1 cellular context compared by ENCODE assay signal in the genomic region with DNA sequence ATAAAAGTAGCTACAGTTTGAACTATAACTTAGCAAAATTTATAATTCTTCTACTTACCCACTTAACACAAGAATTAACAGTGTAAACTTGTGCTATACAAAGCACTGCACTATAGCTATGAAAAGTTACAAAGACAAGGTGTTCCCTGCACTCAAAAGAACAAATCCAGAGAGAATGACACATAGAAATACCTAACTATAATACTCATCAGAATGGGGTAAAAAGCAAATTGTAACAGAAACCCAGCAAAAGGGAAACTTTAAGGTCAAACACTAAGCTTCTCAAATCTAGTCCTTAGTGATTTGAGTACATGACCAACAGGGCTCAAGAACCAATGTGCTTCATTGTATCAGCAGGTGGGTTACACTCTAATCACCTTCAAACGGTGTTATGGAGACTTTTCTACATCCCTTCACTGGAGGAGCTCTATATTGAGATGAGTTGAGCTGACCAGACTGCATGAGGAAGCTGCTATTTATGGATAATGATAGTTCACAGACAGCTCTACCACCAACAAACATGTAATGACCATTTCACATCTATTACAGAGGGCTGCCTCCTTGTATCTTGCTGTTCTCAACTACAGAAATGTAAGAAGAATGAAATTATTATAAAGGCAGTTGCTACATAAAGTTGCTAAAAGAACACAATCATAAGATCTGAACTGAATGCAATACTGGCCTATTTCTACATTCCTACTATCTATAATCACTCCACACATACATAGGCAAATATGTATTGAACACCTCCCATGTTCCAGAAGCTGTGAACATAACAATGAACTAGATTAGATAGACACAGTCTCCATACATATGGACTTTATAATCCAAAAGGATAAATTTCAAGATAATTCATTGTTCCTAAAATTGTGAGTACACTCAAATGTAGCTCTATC.
TF ChIP-seq lines count a peak whose summit lies in the region.

No MANE protein-coding gene starts in this region.

TF ChIP-seq in K562, 482 proteins besides CTCF, POLR2A, EP300 and RAD21:
- TF ChIP-seq NFRKB (IDR thresholded peaks at IDR 0.05; ENCODE audit: low read depth) (no peak), CHD1 (IDR thresholded peaks at IDR 0.05; ENCODE audit: low read length) (no peak), OTX1 (CRISPR knock-in tag; IDR thresholded peaks at IDR 0.05) (no peak), ZNF121 (CRISPR knock-in tag; conservative IDR thresholded peaks at IDR 0.05) (no peak), GTF2F1 (IDR thresholded peaks at IDR 0.05; ENCODE audit: low read depth, low read length) (no peak), XRCC5 (IDR thresholded peaks at IDR 0.05; ENCODE audit: low read depth, low read length) (no peak), HDAC8 (tag; IDR thresholded peaks at IDR 0.05) (no peak), NFXL1 (CRISPR knock-in tag; IDR thresholded peaks at IDR 0.05) (no peak), RFX5 (IDR thresholded peaks at IDR 0.05; ENCODE audit: low read depth, low read length) (no peak), SMAD4 (CRISPR knock-in tag; conservative IDR thresholded peaks at IDR 0.05) (no peak), ZNF24 (IDR thresholded peaks at IDR 0.05) (no peak), GATAD2A (IDR thresholded peaks at IDR 0.05) (no peak), SRSF3 (IDR thresholded peaks at IDR 0.05; ENCODE audit: insufficient read depth, low read length) (no peak), TARDBP (IDR thresholded peaks at IDR 0.05) (no peak), ARID1B (IDR thresholded peaks at IDR 0.05) (no peak), ZNF79 (CRISPR knock-in tag; IDR thresholded peaks at IDR 0.05; ENCODE audit: low read depth) (no peak), TCF3 (CRISPR knock-in tag; IDR thresholded peaks at IDR 0.05) (no peak)
- TF ChIP-seq, protein P1, sequence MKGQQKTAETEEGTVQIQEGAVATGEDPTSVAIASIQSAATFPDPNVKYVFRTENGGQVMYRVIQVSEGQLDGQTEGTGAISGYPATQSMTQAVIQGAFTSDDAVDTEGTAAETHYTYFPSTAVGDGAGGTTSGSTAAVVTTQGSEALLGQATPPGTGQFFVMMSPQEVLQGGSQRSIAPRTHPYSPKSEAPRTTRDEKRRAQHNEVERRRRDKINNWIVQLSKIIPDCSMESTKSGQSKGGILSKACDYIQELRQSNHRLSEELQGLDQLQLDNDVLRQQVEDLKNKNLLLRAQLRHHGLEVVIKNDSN (CRISPR knock-in tag; IDR thresholded peaks at IDR 0.05) = no peak
- TF ChIP-seq, protein P2, sequence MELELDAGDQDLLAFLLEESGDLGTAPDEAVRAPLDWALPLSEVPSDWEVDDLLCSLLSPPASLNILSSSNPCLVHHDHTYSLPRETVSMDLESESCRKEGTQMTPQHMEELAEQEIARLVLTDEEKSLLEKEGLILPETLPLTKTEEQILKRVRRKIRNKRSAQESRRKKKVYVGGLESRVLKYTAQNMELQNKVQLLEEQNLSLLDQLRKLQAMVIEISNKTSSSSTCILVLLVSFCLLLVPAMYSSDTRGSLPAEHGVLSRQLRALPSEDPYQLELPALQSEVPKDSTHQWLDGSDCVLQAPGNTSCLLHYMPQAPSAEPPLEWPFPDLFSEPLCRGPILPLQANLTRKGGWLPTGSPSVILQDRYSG (tag; conservative IDR thresholded peaks at IDR 0.05; ENCODE audit: low read depth) = no peak
